Comparison of ENCODE assay signal across 9 cellular contexts in the genomic region with DNA sequence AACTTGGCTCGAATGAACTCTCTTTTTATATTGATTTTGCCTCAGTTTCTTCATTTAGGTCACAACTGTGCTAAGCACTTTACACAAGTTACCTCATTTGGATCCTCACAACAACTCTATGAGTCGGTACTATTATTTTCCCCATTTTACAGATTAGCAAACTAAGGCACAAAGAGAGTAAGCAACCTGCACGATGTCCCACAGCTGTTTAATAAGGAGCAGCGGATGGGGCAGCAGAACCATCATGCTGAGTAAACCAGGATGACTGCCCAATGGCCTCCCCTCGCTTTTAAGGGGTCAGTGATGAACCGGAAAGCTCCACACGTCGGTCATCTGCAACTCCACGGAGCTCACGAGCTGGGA. TPM values are rescaled to one million over a fixed set of nuclear protein-coding genes. Genes with fewer than 3 reads are reported as not detected.
DNase-seq lines count a peak whose midpoint lies in the region; ATAC-seq and TF ChIP-seq lines count a peak whose summit lies in the region.
"Had no signal": no experiment of that assay in that cellular context is flagged by ENCODE, and none has a peak within 500 bp of the region (broad histone marks: within the 10 kb centered on the region; RNA-seq: fewer than 3 reads in every experiment).

No MANE protein-coding gene starts in this region.

- H2BK15ac ChIP-seq in H9 (ENCODE audit: low read depth, low read length) = no peak overlapping the region

- H3K23ac ChIP-seq in H9 (ENCODE audit: insufficient read length, low read depth, low read length) = no peak overlapping the region

- H4K20me1 ChIP-seq in H9 (ENCODE audit: control insufficient read depth, insufficient read depth, insufficient read length) = no peaks in the 10 kb centered on the region

- H2BK5ac ChIP-seq in H9 (ENCODE audit: insufficient read length, low read length) = no peak overlapping the region

- no peaks in the 10 kb centered on the region for H3K36me3 ChIP-seq in iPS-15b (ENCODE audit: control insufficient read depth, insufficient read depth, low read length)

- DNase-seq in H9 (no peak), activated B cell treated with CpG ODN at 0.5 μM for 24 hours (no peak), midbrain (lab: John Stamatoyannopoulos, UW) (no peak), foreskin melanocyte (no peak), NCI-H1417 (lab: John Stamatoyannopoulos, UW) (no peak)

- H3K9ac ChIP-seq in H9 (ENCODE audit: extremely low read depth, insufficient read length, low read length) (no peak overlapping the region), iPS-15b (ENCODE audit: low read depth, low read length) (peak overlapping the region; percentile 55)

- CTCF ChIA-PET in activated B cell treated with CpG ODN at 0.5 μM for 24 hours (lab: Charles Lee) = interaction anchor here (1.7 kb wide), 1 partner anchor 8 kb away, joined by 9 read pairs; no protein-coding TSS in a partner anchor

- no peak overlapping the region for H3T11ph ChIP-seq in H9 (ENCODE audit: low read length)

- H2BK12ac ChIP-seq in H9 (ENCODE audit: insufficient read length, low read depth, low read length) = no peak overlapping the region

- no peak overlapping the region for H3K27ac ChIP-seq in H9 (ENCODE audit: insufficient read length, low read depth, low read length)

- no peak overlapping the region for H2AK5ac ChIP-seq in H9 (ENCODE audit: insufficient read length, low read length)

- H3K4me3 ChIP-seq in iPS-15b (ENCODE audit: low read depth, low read length) = peak overlapping the region; percentile 75

- H3K27ac Mint-ChIP-seq in H9 = no peak overlapping the region
- no peak overlapping the region for H3K27ac Mint-ChIP-seq in activated B cell treated with CpG ODN at 0.5 μM for 24 hours
- H3K27ac Mint-ChIP-seq in stimulated activated memory B cell treated with anti-CD40 and anti-IgM and Interleukin-4, amounts not matched to agents 10 μg/mL and 1 μg/mL and 100 μg/mL, for 72 hours = peak overlapping the region; percentile 42

- H4K5ac ChIP-seq in H9 (ENCODE audit: insufficient read length, low read depth, low read length) = no peak overlapping the region

- peak overlapping the region; percentile 76 for H3K4me2 ChIP-seq in H9 (ENCODE audit: insufficient read depth, insufficient read length, low read length)

- H3K14ac ChIP-seq in H9 (ENCODE audit: insufficient read depth, low read length) = no peak overlapping the region

- H3K79me2 ChIP-seq in H9 (ENCODE audit: insufficient read depth, low read length) = no peaks in the 10 kb centered on the region

- no peaks in the 10 kb centered on the region; the same call in 1 of the 2 replicates for H3K4me1 ChIP-seq in H9 (ENCODE audit: insufficient read depth, low read length)
- peaks cover 2% of the 10 kb centered on the region for H3K4me1 ChIP-seq in iPS-15b (ENCODE audit: control insufficient read depth, insufficient read depth, low read length)

- no peak overlapping the region for H2AFZ ChIP-seq in H9 (ENCODE audit: low read length)

- no peak overlapping the region for H2BK20ac ChIP-seq in H9 (ENCODE audit: low read depth, low read length, poor library complexity, severe bottlenecking)

- H3K4ac ChIP-seq in H9 (ENCODE audit: low read depth, low read length) = no peak overlapping the region

- WGBS in H9 (ENCODE audit: extremely low coverage, insufficient read length, low lambda C conversion rate) = no CpG with 5 or more reads among the region's 10 CpGs

- H3K18ac ChIP-seq in H9 (ENCODE audit: insufficient read length, low read depth, low read length) = no peak overlapping the region

- H3K9me3 ChIP-seq in H9 (ENCODE audit: control insufficient read depth, low read depth, low read length) (no peaks in the 10 kb centered on the region), iPS-15b (ENCODE audit: control insufficient read depth, insufficient read depth, low read length) (no peaks in the 10 kb centered on the region)

- H3K4me3 Mint-ChIP-seq in H9 = peak overlapping the region; percentile 66 to 78
- peak overlapping the region; percentile 78 for H3K4me3 Mint-ChIP-seq in activated B cell treated with CpG ODN at 0.5 μM for 24 hours
- peak overlapping the region; percentile 77 for H3K4me3 Mint-ChIP-seq in stimulated activated memory B cell treated with anti-CD40 and anti-IgM and Interleukin-4, amounts not matched to agents 10 μg/mL and 1 μg/mL and 100 μg/mL, for 72 hours

- H3K4me1 Mint-ChIP-seq in H9 (peaks cover 6% of the 10 kb centered on the region in 2 experiments; a peak in 3 of 4 replicates), activated B cell treated with CpG ODN at 0.5 μM for 24 hours (peaks cover 14% of the 10 kb centered on the region)
- H3K4me1 Mint-ChIP-seq in stimulated activated memory B cell treated with anti-CD40 and anti-IgM and Interleukin-4, amounts not matched to agents 10 μg/mL and 1 μg/mL and 100 μg/mL, for 72 hours = peaks cover 7% of the 10 kb centered on the region

- H3K36me3 Mint-ChIP-seq in H9 (ENCODE audit: insufficient read depth in 1 of 3, low read depth in 3 of 3) (no peaks in the 10 kb centered on the region; a peak in 1 of 7 replicates), activated B cell treated with CpG ODN at 0.5 μM for 24 hours (ENCODE audit: low read depth) (no peaks in the 10 kb centered on the region)
- H3K36me3 Mint-ChIP-seq in stimulated activated memory B cell treated with anti-CD40 and anti-IgM and Interleukin-4, amounts not matched to agents 10 μg/mL and 1 μg/mL and 100 μg/mL, for 72 hours = no peaks in the 10 kb centered on the region

- no peaks in the 10 kb centered on the region for H3K79me1 ChIP-seq in H9 (ENCODE audit: insufficient read depth, low read depth, low read length, poor library complexity, severe bottlenecking)

- H3K23me2 ChIP-seq in H9 (ENCODE audit: insufficient read length, low read depth, low read length, poor library complexity, severe bottlenecking) = peaks cover 4% of the 10 kb centered on the region

- H3K27me3 Mint-ChIP-seq in H9 (ENCODE audit: low read depth) (peaks cover 20% of the 10 kb centered on the region), activated B cell treated with CpG ODN at 0.5 μM for 24 hours (no peaks in the 10 kb centered on the region)
- peaks cover 7% of the 10 kb centered on the region for H3K27me3 Mint-ChIP-seq in stimulated activated memory B cell treated with anti-CD40 and anti-IgM and Interleukin-4, amounts not matched to agents 10 μg/mL and 1 μg/mL and 100 μg/mL, for 72 hours

- no peak overlapping the region for H4K8ac ChIP-seq in H9 (replicated peaks; ENCODE audit: insufficient read length, low read depth, low read length)

- H3K9me3 Mint-ChIP-seq in H9 (no peaks in the 10 kb centered on the region; a peak in 1 of 5 replicates), activated B cell treated with CpG ODN at 0.5 μM for 24 hours (no peaks in the 10 kb centered on the region)
- peaks cover 3% of the 10 kb centered on the region for H3K9me3 Mint-ChIP-seq in stimulated activated memory B cell treated with anti-CD40 and anti-IgM and Interleukin-4, amounts not matched to agents 10 μg/mL and 1 μg/mL and 100 μg/mL, for 72 hours

- no peak overlapping the region for H4K91ac ChIP-seq in H9 (ENCODE audit: insufficient read length, low read depth, low read length)

- H3K27me3 ChIP-seq in H9 (ENCODE audit: insufficient read depth, low read length) = no peaks in the 10 kb centered on the region; the same call in 1 of the 2 replicates
- peaks cover 26% of the 10 kb centered on the region for H3K27me3 ChIP-seq in iPS-15b (ENCODE audit: control insufficient read depth, insufficient read depth, low read length)

- POLR2A ChIA-PET in activated B cell treated with CpG ODN at 0.5 μM for 24 hours (lab: Charles Lee) = no interaction called here

- intact Hi-C loops in activated B cell treated with CpG ODN at 0.5 μM for 24 hours (cut with micrococcal nuclease) = loop anchor here (10.0 kb wide), 1 partner anchor 610 kb away; the partner anchor contains the start of gene TCERG1

- ATAC-seq in activated B cell treated with CpG ODN at 0.5 μM for 24 hours (ENCODE audit: low read depth) = no peak
- ATAC-seq in stimulated activated memory B cell treated with anti-CD40 and anti-IgM and Interleukin-4, amounts not matched to agents 10 μg/mL and 1 μg/mL and 100 μg/mL, for 72 hours = no peak
- no peak for ATAC-seq in GM21360 (IDR thresholded peaks at IDR 0.05; ENCODE audit: unreplicated experiment)

- H2BK120ac ChIP-seq in H9 (ENCODE audit: low read depth, low read length, poor library complexity, severe bottlenecking) = no peak overlapping the region

- TF ChIP-seq CTCF in H9 (conservative IDR thresholded peaks at IDR 0.05) = no peak
- TF ChIP-seq CTCF in activated B cell treated with CpG ODN at 0.5 μM for 24 hours (IDR thresholded peaks at IDR 0.05) = no peak

- H3K56ac ChIP-seq in H9 (ENCODE audit: insufficient read length, low read depth, low read length) = no peak overlapping the region

RNA-seq across cellular contexts. Expression of gene PRELID2, which starts 0.6 kb away (rescaled TPM):
- total RNA-seq in H9 (2021) = 10.4 and 13.2 TPM in 2 replicates
- 2.6 and 3.3 TPM in 2 replicates for total RNA-seq in activated B cell treated with CpG ODN at 0.5 μM for 24 hours

RNA-seq across cellular contexts. Expression of gene GRXCR2, which starts 38.3 kb away (rescaled TPM):
- not detected in 2 replicates for total RNA-seq in H9 (2021)
- total RNA-seq in activated B cell treated with CpG ODN at 0.5 μM for 24 hours = not detected in 2 replicates
- total RNA-seq: LHCN-M2 had no signal
